Comparison of ENCODE assay signal across 7 cellular contexts in the genomic region with DNA sequence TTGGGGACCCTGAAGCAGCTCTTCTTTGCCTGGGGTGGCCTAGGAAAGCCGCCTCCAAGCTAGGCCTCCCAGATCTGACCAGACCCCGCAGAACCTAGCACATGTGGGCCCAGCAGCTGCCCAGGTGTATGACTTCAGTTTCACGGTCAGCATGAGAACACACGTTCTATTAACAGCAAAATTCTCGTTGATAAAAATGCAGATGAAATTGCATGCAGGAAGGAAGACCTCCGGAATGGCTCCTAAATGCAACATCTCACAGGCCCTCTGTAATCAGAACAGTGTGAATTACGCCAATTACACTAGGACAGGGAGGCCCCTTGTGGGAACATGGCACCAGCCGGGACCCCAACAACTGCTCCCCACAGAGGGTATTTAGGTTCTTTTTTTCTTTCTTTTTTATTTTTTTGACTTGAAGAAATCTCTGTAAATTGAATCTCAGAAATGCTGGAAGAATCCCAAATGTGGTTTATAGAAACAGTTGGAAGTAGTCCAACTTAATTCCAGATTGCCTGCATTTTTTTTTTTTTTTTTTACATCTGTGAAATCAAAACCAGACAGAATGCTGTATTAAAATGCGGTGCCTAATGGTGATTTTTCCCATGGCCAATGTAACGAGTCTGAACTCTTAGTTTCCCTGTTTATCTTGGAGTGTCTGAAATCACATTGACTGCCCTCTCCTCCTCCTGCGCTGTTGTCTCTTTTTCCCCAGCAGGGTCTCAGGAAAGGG.
A peak's percentile ranks its signal among the peaks of the same experiment; 100 is the strongest.
DNase-seq lines count a peak whose midpoint lies in the region; TF ChIP-seq lines count a peak whose summit lies in the region.
"Not testable (repeated sequence)": the region's sequence is repeated elsewhere in the genome, so short reads cannot be mapped to it uniquely, and the experiment has no call there.

No MANE protein-coding gene starts in this region.

- H3K9me3 Mint-ChIP-seq in chondrocyte (ENCODE audit: low read depth): not testable (repeated sequence)

- not testable (repeated sequence) for H3K79me2 ChIP-seq in smooth muscle cell (ENCODE audit: low read depth)

- H3K4me1 Mint-ChIP-seq in chondrocyte (ENCODE audit: low read depth): peaks cover 47% of the 10 kb centered on the region

- H4K20me1 ChIP-seq in smooth muscle cell (ENCODE audit: low read depth): not testable (repeated sequence)

- DNase-seq in ELR (ENCODE audit: low read depth): peak; percentile 45
- peak; percentile 28 for DNase-seq in M059J (ENCODE audit: low read depth)
- peak; percentile 2 for DNase-seq in activated effector memory CD4-positive, alpha-beta T cell treated with anti-CD3 and anti-CD28 coated beads, Interleukin-2, amount 50 U/mL, for 16 hours
- DNase-seq in chondrocyte (ENCODE audit: low spot score); smooth muscle cell (lab: John Stamatoyannopoulos, UW; ENCODE audit: unreplicated experiment): not testable (repeated sequence)
- DNase-seq in fibroblast of the aortic adventitia (ENCODE audit: low read depth): peak; percentile 92
- peak; percentile 32 for DNase-seq in myocyte (ENCODE audit: low read depth)

- H3K4me1 ChIP-seq in smooth muscle cell (ENCODE audit: low read depth): not testable (repeated sequence)

- not testable (repeated sequence) for H3F3A ChIP-seq in smooth muscle cell (ENCODE audit: low read depth)

- H3K4me3 ChIP-seq in fibroblast of the aortic adventitia (ENCODE audit: low read depth, low read length); smooth muscle cell: not testable (repeated sequence)

- WGBS in smooth muscle cell (ENCODE audit: low lambda C conversion rate): 67% methylated on average over 10 of the region's 11 CpGs

- H3K27ac ChIP-seq in smooth muscle cell (ENCODE audit: low read depth): peak overlapping the region; percentile 43

- not testable (repeated sequence) for H3K36me3 ChIP-seq in smooth muscle cell (ENCODE audit: low read depth)

- H3K9me3 ChIP-seq in smooth muscle cell (replicated peaks; ENCODE audit: low read depth): not testable (repeated sequence)

- H3K4me2 ChIP-seq in smooth muscle cell: peak overlapping the region; percentile 43

- H3K27ac Mint-ChIP-seq in chondrocyte (ENCODE audit: unreplicated experiment): peak overlapping the region; percentile 97

- H2AFZ ChIP-seq in smooth muscle cell (ENCODE audit: low read depth): not testable (repeated sequence)

- H3K4me3 Mint-ChIP-seq in chondrocyte (ENCODE audit: unreplicated experiment): peak overlapping the region; percentile 33

- not testable (repeated sequence) for H3K9ac ChIP-seq in smooth muscle cell (ENCODE audit: low read depth)

- not testable (repeated sequence) for TF ChIP-seq CTCF in chondrocyte (IDR thresholded peaks at IDR 0.05); fibroblast of the aortic adventitia (IDR thresholded peaks at IDR 0.05; ENCODE audit: insufficient read depth, low read length); smooth muscle cell (IDR thresholded peaks at IDR 0.05; ENCODE audit: borderline replicate concordance, insufficient read depth, poor library complexity, severe bottlenecking)

- not testable (repeated sequence) for H3K27me3 Mint-ChIP-seq in chondrocyte (ENCODE audit: low read depth)

- H3K27me3 ChIP-seq in smooth muscle cell (ENCODE audit: low read depth): not testable (repeated sequence)

- H3K36me3 Mint-ChIP-seq in chondrocyte (ENCODE audit: low read depth): not testable (repeated sequence)
